8 cellular contexts compared by ENCODE assay signal in genomic region chr1:109370712-109371270, GRCh38.
A peak's percentile ranks its signal among the peaks of the same experiment; 100 is the strongest.
DNase-seq lines count a peak whose midpoint lies in the region; ATAC-seq, FAIRE-seq and TF ChIP-seq lines count a peak whose summit lies in the region.

No MANE protein-coding gene starts in this region.

- TF ChIP-seq POLR2A in H54 (IDR thresholded peaks at IDR 0.05; ENCODE audit: low read depth, low read length) = no peak

- peak; percentile 39 for DNase-seq in H54 (ENCODE audit: insufficient read length, low spot score)
- DNase-seq in foreskin melanocyte = peak; percentile 83
- peak; percentile 56 for DNase-seq in smooth muscle cell of the brain vasculature (ENCODE audit: low read depth, low spot score)
- DNase-seq in NCI-H2196 (lab: John Stamatoyannopoulos, UW; ENCODE audit: unreplicated experiment) = no peak
- no peak for DNase-seq in NCI-H128 (lab: John Stamatoyannopoulos, UW; ENCODE audit: unreplicated experiment)
- no peak for DNase-seq in nucleus accumbens (lab: John Stamatoyannopoulos, UW)

- FAIRE-seq in H54 (lab: Jason Lieb, UNC) = peak; percentile 89

- ATAC-seq in SK-N-SH treated with all-trans-retinoic acid at 6 μM for 48 hours = peak; percentile 90
- no peak for ATAC-seq in GM18520 (IDR thresholded peaks at IDR 0.05; ENCODE audit: unreplicated experiment)

TF ChIP-seq in SK-N-SH treated with all-trans-retinoic acid at 6 μM for 48 hours, 23 proteins besides CTCF, POLR2A, EP300 and RAD21:
- TF ChIP-seq ZNF70 (CRISPR knock-in tag; IDR thresholded peaks at IDR 0.05) = no peak
- TF ChIP-seq ZFP30 (CRISPR knock-in tag; IDR thresholded peaks at IDR 0.05) = no peak
- TF ChIP-seq, protein P1, sequence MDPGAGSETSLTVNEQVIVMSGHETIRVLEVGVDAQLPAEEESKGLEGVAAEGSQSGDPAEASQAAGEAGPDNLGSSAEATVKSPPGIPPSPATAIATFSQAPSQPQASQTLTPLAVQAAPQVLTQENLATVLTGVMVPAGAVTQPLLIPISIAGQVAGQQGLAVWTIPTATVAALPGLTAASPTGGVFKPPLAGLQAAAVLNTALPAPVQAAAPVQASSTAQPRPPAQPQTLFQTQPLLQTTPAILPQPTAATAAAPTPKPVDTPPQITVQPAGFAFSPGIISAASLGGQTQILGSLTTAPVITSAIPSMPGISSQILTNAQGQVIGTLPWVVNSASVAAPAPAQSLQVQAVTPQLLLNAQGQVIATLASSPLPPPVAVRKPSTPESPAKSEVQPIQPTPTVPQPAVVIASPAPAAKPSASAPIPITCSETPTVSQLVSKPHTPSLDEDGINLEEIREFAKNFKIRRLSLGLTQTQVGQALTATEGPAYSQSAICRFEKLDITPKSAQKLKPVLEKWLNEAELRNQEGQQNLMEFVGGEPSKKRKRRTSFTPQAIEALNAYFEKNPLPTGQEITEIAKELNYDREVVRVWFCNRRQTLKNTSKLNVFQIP (CRISPR knock-in tag; IDR thresholded peaks at IDR 0.05; ENCODE audit: borderline replicate concordance, low read depth) = no peak
- no peak for TF ChIP-seq ZNF565 (CRISPR knock-in tag; conservative IDR thresholded peaks at IDR 0.05; ENCODE audit: low read depth)
- TF ChIP-seq ISL1 (CRISPR knock-in tag; IDR thresholded peaks at IDR 0.05) = no peak
- TF ChIP-seq PPARA (CRISPR knock-in tag; IDR thresholded peaks at IDR 0.05; ENCODE audit: borderline replicate concordance) = no peak
- TF ChIP-seq ARNTL (CRISPR knock-in tag; IDR thresholded peaks at IDR 0.05; ENCODE audit: borderline replicate concordance, low read depth) = no peak
- TF ChIP-seq BACH2 (CRISPR knock-in tag; IDR thresholded peaks at IDR 0.05; ENCODE audit: borderline replicate concordance) = no peak
- no peak for TF ChIP-seq PATZ1 (CRISPR knock-in tag; IDR thresholded peaks at IDR 0.05; ENCODE audit: borderline replicate concordance)
- TF ChIP-seq, protein P2, sequence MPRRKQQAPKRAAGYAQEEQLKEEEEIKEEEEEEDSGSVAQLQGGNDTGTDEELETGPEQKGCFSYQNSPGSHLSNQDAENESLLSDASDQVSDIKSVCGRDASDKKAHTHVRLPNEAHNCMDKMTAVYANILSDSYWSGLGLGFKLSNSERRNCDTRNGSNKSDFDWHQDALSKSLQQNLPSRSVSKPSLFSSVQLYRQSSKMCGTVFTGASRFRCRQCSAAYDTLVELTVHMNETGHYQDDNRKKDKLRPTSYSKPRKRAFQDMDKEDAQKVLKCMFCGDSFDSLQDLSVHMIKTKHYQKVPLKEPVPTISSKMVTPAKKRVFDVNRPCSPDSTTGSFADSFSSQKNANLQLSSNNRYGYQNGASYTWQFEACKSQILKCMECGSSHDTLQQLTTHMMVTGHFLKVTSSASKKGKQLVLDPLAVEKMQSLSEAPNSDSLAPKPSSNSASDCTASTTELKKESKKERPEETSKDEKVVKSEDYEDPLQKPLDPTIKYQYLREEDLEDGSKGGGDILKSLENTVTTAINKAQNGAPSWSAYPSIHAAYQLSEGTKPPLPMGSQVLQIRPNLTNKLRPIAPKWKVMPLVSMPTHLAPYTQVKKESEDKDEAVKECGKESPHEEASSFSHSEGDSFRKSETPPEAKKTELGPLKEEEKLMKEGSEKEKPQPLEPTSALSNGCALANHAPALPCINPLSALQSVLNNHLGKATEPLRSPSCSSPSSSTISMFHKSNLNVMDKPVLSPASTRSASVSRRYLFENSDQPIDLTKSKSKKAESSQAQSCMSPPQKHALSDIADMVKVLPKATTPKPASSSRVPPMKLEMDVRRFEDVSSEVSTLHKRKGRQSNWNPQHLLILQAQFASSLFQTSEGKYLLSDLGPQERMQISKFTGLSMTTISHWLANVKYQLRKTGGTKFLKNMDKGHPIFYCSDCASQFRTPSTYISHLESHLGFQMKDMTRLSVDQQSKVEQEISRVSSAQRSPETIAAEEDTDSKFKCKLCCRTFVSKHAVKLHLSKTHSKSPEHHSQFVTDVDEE (CRISPR knock-in tag; IDR thresholded peaks at IDR 0.05) = no peak
- TF ChIP-seq RARB (CRISPR knock-in tag; IDR thresholded peaks at IDR 0.05) = no peak
- TF ChIP-seq TCF4 (CRISPR knock-in tag; IDR thresholded peaks at IDR 0.05; ENCODE audit: borderline replicate concordance) = no peak
- no peak for TF ChIP-seq ZC3H10 (CRISPR knock-in tag; IDR thresholded peaks at IDR 0.05)
- TF ChIP-seq CSDC2 (CRISPR knock-in tag; IDR thresholded peaks at IDR 0.05) = no peak
- TF ChIP-seq TOX (CRISPR knock-in tag; IDR thresholded peaks at IDR 0.05; ENCODE audit: borderline replicate concordance) = no peak
- TF ChIP-seq ESRRG (CRISPR knock-in tag; IDR thresholded peaks at IDR 0.05) = no peak
- TF ChIP-seq, protein P3, sequence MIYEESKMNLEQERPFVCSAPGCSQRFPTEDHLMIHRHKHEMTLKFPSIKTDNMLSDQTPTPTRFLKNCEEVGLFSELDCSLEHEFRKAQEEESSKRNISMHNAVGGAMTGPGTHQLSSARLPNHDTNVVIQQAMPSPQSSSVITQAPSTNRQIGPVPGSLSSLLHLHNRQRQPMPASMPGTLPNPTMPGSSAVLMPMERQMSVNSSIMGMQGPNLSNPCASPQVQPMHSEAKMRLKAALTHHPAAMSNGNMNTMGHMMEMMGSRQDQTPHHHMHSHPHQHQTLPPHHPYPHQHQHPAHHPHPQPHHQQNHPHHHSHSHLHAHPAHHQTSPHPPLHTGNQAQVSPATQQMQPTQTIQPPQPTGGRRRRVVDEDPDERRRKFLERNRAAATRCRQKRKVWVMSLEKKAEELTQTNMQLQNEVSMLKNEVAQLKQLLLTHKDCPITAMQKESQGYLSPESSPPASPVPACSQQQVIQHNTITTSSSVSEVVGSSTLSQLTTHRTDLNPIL (CRISPR knock-in tag; IDR thresholded peaks at IDR 0.05; ENCODE audit: low read depth) = no peak
- TF ChIP-seq ZNF8 (CRISPR knock-in tag; IDR thresholded peaks at IDR 0.05) = no peak
- TF ChIP-seq ZFP3 (CRISPR knock-in tag; IDR thresholded peaks at IDR 0.05) = no peak

Comparison
In these comparisons a context has a peak if more than half of its experiments do, and no peak if none do; other contexts are left out.
1. DNase-seq: peak in H54 (single experiment), foreskin melanocyte (single experiment) and smooth muscle cell of the brain vasculature (single experiment); none in NCI-H2196 (single experiment), NCI-H128 (single experiment) and nucleus accumbens (0 of 56).